In genomic region chrX:83934220-83934619, GRCh38 we compare ENCODE assay signal across 19 cellular contexts.
DNase-seq lines count a peak whose midpoint lies in the region; TF ChIP-seq lines count a peak whose summit lies in the region.
"Had no signal": no experiment of that assay in that cellular context is flagged by ENCODE, and none has a peak within 500 bp of the region (broad histone marks: within the 10 kb centered on the region; RNA-seq: fewer than 3 reads in every experiment).

No MANE protein-coding gene starts in this region.

- TF ChIP-seq CTCF in progenitor cell of endocrine pancreas (IDR thresholded peaks at IDR 0.05; ENCODE audit: unreplicated experiment) (peak; percentile 45), A673 (conservative IDR thresholded peaks at IDR 0.05; ENCODE audit: low read depth, low read length) (no peak)

- CTCF ChIA-PET in A673 (lab: Charles Lee) = no interaction called here

- no TSS peak for BruUV-seq in A673 (replicated peaks; lab: Mats Ljungman, UMichigan)

- peaks cover 24% of the 10 kb centered on the region for H3K9me3 Mint-ChIP-seq in progenitor cell of endocrine pancreas (ENCODE audit: low read depth)
- H3K9me3 Mint-ChIP-seq: activated CD4-positive, alpha-beta memory T cell treated with anti-CD3 and anti-CD28 coated beads, Interleukin-2, amount 10 ng/mL, durations not matched to agents 7 days and 5 days; WTC11 had no signal

- no peaks in the 10 kb centered on the region for H3K4me1 ChIP-seq in adipocyte (ENCODE audit: control insufficient read depth, insufficient read depth, low read length)
- H3K4me1 ChIP-seq in A673 (ENCODE audit: insufficient read depth, low read length, poor library complexity, severe bottlenecking) = no peaks in the 10 kb centered on the region
- H3K4me1 ChIP-seq: right atrium auricular region had no signal

- POLR2A ChIA-PET in A673 (lab: Charles Lee; ENCODE audit: low non-redundant PET) = no interaction called here

- H3K9me3 ChIP-seq in adipocyte (ENCODE audit: control insufficient read depth, low read length) (no peaks in the 10 kb centered on the region), A673 (ENCODE audit: low read depth, low read length, poor library complexity, severe bottlenecking) (no peaks in the 10 kb centered on the region)
- H3K9me3 ChIP-seq: right atrium auricular region had no signal

- no peaks in the 10 kb centered on the region for H3K36me3 ChIP-seq in adipocyte (ENCODE audit: control insufficient read depth, insufficient read depth, low read length, severe bottlenecking)
- H3K36me3 ChIP-seq in A673 (ENCODE audit: insufficient read depth, low read length, poor library complexity, severe bottlenecking) = no peaks in the 10 kb centered on the region
- H3K36me3 ChIP-seq: right atrium auricular region had no signal

- H3K9ac ChIP-seq in adipocyte (ENCODE audit: low read length) = no peak overlapping the region

- H3K27me3 ChIP-seq in adipocyte (replicated peaks; ENCODE audit: control insufficient read depth, insufficient read depth, low read length) (no peaks in the 10 kb centered on the region), A673 (replicated peaks; ENCODE audit: insufficient read depth, low read depth, low read length, poor library complexity) (no peaks in the 10 kb centered on the region)
- H3K27me3 ChIP-seq: right atrium auricular region had no signal

- H3K27me3 Mint-ChIP-seq in progenitor cell of endocrine pancreas = no peaks in the 10 kb centered on the region
- H3K27me3 Mint-ChIP-seq: activated CD4-positive, alpha-beta memory T cell treated with anti-CD3 and anti-CD28 coated beads, Interleukin-2, amount 10 ng/mL, durations not matched to agents 7 days and 5 days; stimulated activated memory B cell treated with anti-CD40 and anti-IgM and Interleukin-4, amounts not matched to agents 10 μg/mL and 1 μg/mL and 100 μg/mL, for 72 hours had no signal

- H3K4me1 Mint-ChIP-seq in progenitor cell of endocrine pancreas (ENCODE audit: low read depth) = peaks cover 8% of the 10 kb centered on the region
- H3K4me1 Mint-ChIP-seq: activated CD4-positive, alpha-beta memory T cell treated with anti-CD3 and anti-CD28 coated beads, Interleukin-2, amount 10 ng/mL, durations not matched to agents 7 days and 5 days; stimulated activated memory B cell treated with anti-CD40 and anti-IgM and Interleukin-4, amounts not matched to agents 10 μg/mL and 1 μg/mL and 100 μg/mL, for 72 hours; WTC11 had no signal

- H3K4me3 ChIP-seq in adipocyte (ENCODE audit: low read length) = no peak overlapping the region
- no peak overlapping the region for H3K4me3 ChIP-seq in A673 (ENCODE audit: low read depth, low read length, poor library complexity, severe bottlenecking)
- H3K4me3 ChIP-seq: right atrium auricular region had no signal

- peak; percentile 21 for DNase-seq in NCI-H1092 treated with DMSO at 0.1 percent for 48 hours (lab: John Stamatoyannopoulos, UW)
- DNase-seq in NCI-H1092 (lab: John Stamatoyannopoulos, UW) = no peak
- peak; percentile 17 for DNase-seq in NCI-H146 (lab: John Stamatoyannopoulos, UW)
- peak; percentile 4 for DNase-seq in adipocyte (ENCODE audit: low read depth)
- DNase-seq in progenitor cell of endocrine pancreas (ENCODE audit: low spot score, unreplicated experiment) = no peak
- no peak for DNase-seq in GM19238 (ENCODE audit: insufficient read length, low spot score)
- DNase-seq in NCI-H1436 treated with DMSO at 0.1 percent for 48 hours (lab: John Stamatoyannopoulos, UW) = no peak
- DNase-seq in A673 (ENCODE audit: low spot score) = no peak
- DNase-seq: activated CD4-positive, alpha-beta memory T cell treated with anti-CD3 and anti-CD28 coated beads, Interleukin-2, amount 10 ng/mL, durations not matched to agents 7 days and 5 days; activated naive CD4-positive, alpha-beta T cell treated with Interleukin-2 at 50 U/mL for 16 hours; activated T-cell treated with anti-CD3 and anti-CD28 coated beads, Interleukin-2, amount 50 U/mL, for 1 hour; aorta; C1 segment of cervical spinal cord; DMS79 treated with DMSO at 0.1 percent for 48 hours; stimulated activated CD4-positive, alpha-beta T cell treated with anti-CD3 and anti-CD28 coated beads, Interleukin-15, amount 100 ng/mL, for 24 hours; T-helper 1 cell had no signal

- H3K27ac ChIP-seq in A673 (ENCODE audit: low read depth, low read length, poor library complexity, severe bottlenecking) = no peak overlapping the region
- H3K27ac ChIP-seq: right atrium auricular region had no signal

- H3K36me3 Mint-ChIP-seq in progenitor cell of endocrine pancreas (ENCODE audit: insufficient read depth) = no peaks in the 10 kb centered on the region
- H3K36me3 Mint-ChIP-seq: stimulated activated memory B cell treated with anti-CD40 and anti-IgM and Interleukin-4, amounts not matched to agents 10 μg/mL and 1 μg/mL and 100 μg/mL, for 72 hours; WTC11 had no signal

- H3K27ac Mint-ChIP-seq in progenitor cell of endocrine pancreas = no peak overlapping the region
- H3K27ac Mint-ChIP-seq: activated CD4-positive, alpha-beta memory T cell treated with anti-CD3 and anti-CD28 coated beads, Interleukin-2, amount 10 ng/mL, durations not matched to agents 7 days and 5 days; stimulated activated memory B cell treated with anti-CD40 and anti-IgM and Interleukin-4, amounts not matched to agents 10 μg/mL and 1 μg/mL and 100 μg/mL, for 72 hours; WTC11 had no signal

- intact Hi-C loops in A673 (cut with micrococcal nuclease; ENCODE audit: unreplicated experiment) = no loop called here

- H3K4me3 Mint-ChIP-seq in progenitor cell of endocrine pancreas (ENCODE audit: low read depth) = no peak overlapping the region
- H3K4me3 Mint-ChIP-seq: activated CD4-positive, alpha-beta memory T cell treated with anti-CD3 and anti-CD28 coated beads, Interleukin-2, amount 10 ng/mL, durations not matched to agents 7 days and 5 days; stimulated activated memory B cell treated with anti-CD40 and anti-IgM and Interleukin-4, amounts not matched to agents 10 μg/mL and 1 μg/mL and 100 μg/mL, for 72 hours; WTC11 had no signal

Comparison
In these comparisons a context has a peak if more than half of its experiments do, and no peak if none do; other contexts are left out.
1. DNase-seq: peak in NCI-H1092 treated with DMSO at 0.1 percent for 48 hours (single experiment), NCI-H146 (single experiment) and adipocyte (single experiment); none in NCI-H1092 (single experiment), progenitor cell of endocrine pancreas (single experiment), GM19238 (single experiment), NCI-H1436 treated with DMSO at 0.1 percent for 48 hours (single experiment) and A673 (single experiment).